In genomic region chr12:29039013-29039412, GRCh38 we compare ENCODE assay signal across 17 cellular contexts.
DNase-seq lines count a peak whose midpoint lies in the region; ATAC-seq and TF ChIP-seq lines count a peak whose summit lies in the region.
"Had no signal": no experiment of that assay in that cellular context is flagged by ENCODE, and none has a peak within 500 bp of the region (broad histone marks: within the 10 kb centered on the region; RNA-seq: fewer than 3 reads in every experiment).

No MANE protein-coding gene starts in this region.

- H3K36me3 ChIP-seq in HEK293 (ENCODE audit: control insufficient read depth in 2 of 2, insufficient read depth in 1 of 2, low read length in 2 of 2) = no peaks in the 10 kb centered on the region
- H3K36me3 ChIP-seq in effector memory CD4-positive, alpha-beta T cell (ENCODE audit: control insufficient read depth, insufficient read depth, low read length) = no peaks in the 10 kb centered on the region
- H3K36me3 ChIP-seq in WERI-Rb-1 = no peaks in the 10 kb centered on the region
- H3K36me3 ChIP-seq: ascending aorta, tibial artery had no signal

- 0 out of 2 replicates have a peak, but pooled peaks cover 2% of the 10 kb centered on the region for H3K4me1 ChIP-seq in HEK293 (ENCODE audit: control insufficient read depth, insufficient read depth, low read length)
- H3K4me1 ChIP-seq in effector memory CD4-positive, alpha-beta T cell (ENCODE audit: control insufficient read depth, insufficient read depth, low read length, poor library complexity, severe bottlenecking) = no peaks in the 10 kb centered on the region
- H3K4me1 ChIP-seq: ascending aorta had no signal

- CTCF ChIA-PET in AG04450 (lab: Charles Lee) (no interaction called here), HEK293 (lab: Yijun Ruan, JAX) (no interaction called here)

- H3K9me3 ChIP-seq in AG04450 (ENCODE audit: control insufficient read depth, insufficient read depth, low read length) (no peaks in the 10 kb centered on the region), HEK293 (ENCODE audit: control insufficient read depth, insufficient read depth, low read depth, low read length) (no peaks in the 10 kb centered on the region), WERI-Rb-1 (ENCODE audit: severe bottlenecking) (no peaks in the 10 kb centered on the region)
- no peaks in the 10 kb centered on the region for H3K9me3 ChIP-seq in effector memory CD4-positive, alpha-beta T cell (ENCODE audit: control insufficient read depth, low read length)
- H3K9me3 ChIP-seq: A549, ascending aorta, tibial artery had no signal

- DNase-seq in AG04450 (ENCODE audit: low read depth, low spot score) (peak; percentile 60), cardiac fibroblast (ENCODE audit: low read depth in 2 of 2) (peak; percentile 91 to 95), left kidney (ENCODE audit: low read depth, low spot score) (peak; percentile 14), WERI-Rb-1 (no peak), ACHN (no peak)
- no peak for DNase-seq in effector memory CD4-positive, alpha-beta T cell
- DNase-seq: activated effector memory CD4-positive, alpha-beta T cell treated with anti-CD3 and anti-CD28 coated beads, Interleukin-2, amount 50 U/mL, for 16 hours; Calu3; NCI-H1930; NCI-H526 treated with DMSO at 0.1 percent for 48 hours; stimulated activated CD4-positive, alpha-beta T cell treated with anti-CD3 and anti-CD28 coated beads, Interleukin-1b, Interleukin-23, amount 100 ng/mL, for 48 hours; tibial artery had no signal

- ATAC-seq in GM18861 (IDR thresholded peaks at IDR 0.05; ENCODE audit: unreplicated experiment) = no peak
- ATAC-seq: A549, HCT116 had no signal

- H3K27me3 ChIP-seq in AG04450 (ENCODE audit: control insufficient read depth, insufficient read depth, low read length) = no peaks in the 10 kb centered on the region
- H3K27me3 ChIP-seq in effector memory CD4-positive, alpha-beta T cell (replicated peaks; ENCODE audit: control insufficient read depth, insufficient read depth, low read length, poor library complexity, severe bottlenecking) = no peaks in the 10 kb centered on the region
- H3K27me3 ChIP-seq in WERI-Rb-1 (ENCODE audit: insufficient read depth, low read depth, severe bottlenecking) = no peaks in the 10 kb centered on the region
- H3K27me3 ChIP-seq: ascending aorta, tibial artery had no signal

- POLR2A ChIA-PET in AG04450 (lab: Yijun Ruan, JAX) = no interaction called here
- POLR2A ChIA-PET in HEK293 (lab: Yijun Ruan, JAX) = no interaction called here

- in situ Hi-C loops in ACHN (cut with HindIII; ENCODE audit: low pct_ligation_motif_present, low pct_unique_long_range_greater_than_20kb, low sequenced_read_pairs) = no loop called here

- H3K27ac ChIP-seq in AG04450 (ENCODE audit: low read depth, low read length) = no peak overlapping the region
- no peak overlapping the region for H3K27ac ChIP-seq in HEK293 (ENCODE audit: extremely low read depth, low read depth, low read length)
- no peak overlapping the region for H3K27ac ChIP-seq in effector memory CD4-positive, alpha-beta T cell (ENCODE audit: insufficient read depth, low read length, poor library complexity, severe bottlenecking)
- no peak overlapping the region for H3K27ac ChIP-seq in WERI-Rb-1
- H3K27ac ChIP-seq: A549, ascending aorta, tibial artery had no signal

- H3K4me3 ChIP-seq in AG04450 (ENCODE audit: low read depth, low read length) (no peak overlapping the region), HEK293 (ENCODE audit: low read depth, low read length) (no peak overlapping the region), cardiac fibroblast (replicated peaks in 1 of 2; ENCODE audit: low read depth in 2 of 2, low read length in 2 of 2) (no peak overlapping the region), WERI-Rb-1 (ENCODE audit: low read depth, low read length) (no peak overlapping the region)
- H3K4me3 ChIP-seq in effector memory CD4-positive, alpha-beta T cell (ENCODE audit: insufficient read depth, low read depth, low read length, poor library complexity, severe bottlenecking) = no peak overlapping the region
- H3K4me3 ChIP-seq: A549, ascending aorta, tibial artery had no signal

- TF ChIP-seq CTCF in AG04450 (IDR thresholded peaks at IDR 0.05; ENCODE audit: low read depth, low read length) (no peak), HEK293 (tag by site-specific recombination; IDR thresholded peaks at IDR 0.05) (no peak), cardiac fibroblast (IDR thresholded peaks at IDR 0.05; ENCODE audit: low read depth, low read length) (no peak), WERI-Rb-1 (IDR thresholded peaks at IDR 0.05; ENCODE audit: low read depth, low read length) (no peak)

TF ChIP-seq in HEK293, 187 proteins besides CTCF, POLR2A, EP300 and RAD21:
- TF ChIP-seq ZBTB26 (tag by site-specific recombination; optimal IDR thresholded peaks at IDR 0.05) = no peak
- TF ChIP-seq ZIC2 (tag by site-specific recombination; IDR thresholded peaks at IDR 0.05) = 0 out of 2 replicates have a peak, but pooled peaks have one; percentile 31

Comparison
In these comparisons a context has a peak if more than half of its experiments do, and no peak if none do; other contexts are left out.
1. DNase-seq: peak in AG04450 (single experiment), cardiac fibroblast (2 of 2) and left kidney (single experiment); none in effector memory CD4-positive, alpha-beta T cell (0 of 3), WERI-Rb-1 (single experiment) and ACHN (single experiment).